1 cellular context compared by ENCODE assay signal in the genomic region with DNA sequence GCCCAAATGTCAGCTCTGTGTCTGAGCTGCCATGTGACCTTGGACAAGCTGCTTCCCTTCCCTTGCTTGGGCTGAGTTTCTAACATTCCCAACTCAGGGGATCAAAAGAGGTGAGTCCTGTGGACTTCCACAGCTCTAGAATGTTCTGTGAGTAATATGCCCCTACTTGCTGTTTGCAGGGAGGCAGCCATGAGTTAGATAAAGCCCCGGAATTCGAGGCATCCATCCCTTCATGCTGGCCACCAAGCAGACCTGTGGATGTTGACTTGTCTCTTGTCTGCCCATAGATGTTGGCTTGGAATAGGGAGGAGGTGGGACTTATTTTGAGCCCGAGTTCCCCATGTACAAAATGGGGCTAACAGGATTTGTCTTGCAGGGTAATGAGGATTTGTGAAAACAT.
TF ChIP-seq lines count a peak whose summit lies in the region.

No MANE protein-coding gene starts in this region.

TF ChIP-seq in H1, 55 proteins besides CTCF, POLR2A, EP300 and RAD21:
- TF ChIP-seq CTBP2 (IDR thresholded peaks at IDR 0.05; ENCODE audit: borderline replicate concordance, insufficient read depth, insufficient read length, low read length) (no peak), TEAD4 (IDR thresholded peaks at IDR 0.05; ENCODE audit: low read depth, low read length) (0 out of 2 replicates have a peak, but pooled peaks have one; percentile 27)
